ENCODE assay signal across 21 cellular contexts in the genomic region with DNA sequence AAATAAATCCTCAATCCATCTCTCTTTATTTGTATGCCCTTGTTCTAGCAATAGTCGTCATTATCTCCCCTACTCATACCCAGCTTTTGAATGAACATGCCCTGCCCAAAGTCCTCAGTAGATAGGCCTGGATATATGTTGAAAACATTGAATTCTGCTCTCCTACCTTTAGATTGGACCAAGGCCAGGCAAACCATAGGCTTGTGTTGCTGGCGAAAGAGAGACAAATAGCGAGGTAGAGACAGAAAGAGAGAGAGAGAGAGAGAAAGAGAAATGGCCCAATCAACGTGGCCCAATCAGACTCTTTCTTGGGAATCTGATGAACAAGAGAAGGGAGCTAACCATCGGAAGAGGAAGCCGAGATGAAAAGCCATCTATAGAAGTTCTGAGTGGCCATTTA. TPM values are rescaled to one million over a fixed set of nuclear protein-coding genes. Genes with fewer than 3 reads are reported as not detected.
DNase-seq lines count a peak whose midpoint lies in the region; ATAC-seq and TF ChIP-seq lines count a peak whose summit lies in the region.
"Had no signal": no experiment of that assay in that cellular context is flagged by ENCODE, and none has a peak within 500 bp of the region (broad histone marks: within the 10 kb centered on the region; RNA-seq: fewer than 3 reads in every experiment).

No MANE protein-coding gene starts in this region.

- no peak overlapping the region for H2AFZ ChIP-seq in hepatocyte
- no peak overlapping the region for H2AFZ ChIP-seq in osteoblast (ENCODE audit: low read length)
- H2AFZ ChIP-seq in OCI-LY7 (ENCODE audit: low read length): no peak overlapping the region

- TF ChIP-seq CTCF in natural killer cell (IDR thresholded peaks at IDR 0.05): no peak
- TF ChIP-seq CTCF in hepatocyte (IDR thresholded peaks at IDR 0.05; ENCODE audit: poor library complexity): no peak
- no peak for TF ChIP-seq CTCF in osteoblast (IDR thresholded peaks at IDR 0.05; ENCODE audit: extremely low read depth, low read depth, low read length)
- no peak for TF ChIP-seq CTCF in OCI-LY7 (conservative IDR thresholded peaks at IDR 0.05; ENCODE audit: low read length)

- POLR2A ChIA-PET in OCI-LY7 (lab: Charles Lee): interaction anchor here (1.2 to 1.5 kb wide), 2 partner anchors 17 to 343 kb away, joined by 3 read pairs; no protein-coding TSS in a partner anchor

- H3K27me3 Mint-ChIP-seq in natural killer cell (ENCODE audit: low read depth in 2 of 2): no peaks in the 10 kb centered on the region
- no peaks in the 10 kb centered on the region for H3K27me3 Mint-ChIP-seq in natural killer cell treated with Interleukin-12 subunit alpha and Interleukin-12 subunit beta and Interleukin-15 and Interleukin-18, amount 100 ng/mL, for 72 hours
- H3K27me3 Mint-ChIP-seq: IgD-negative memory B cell had no signal

- H3K79me2 ChIP-seq in hepatocyte (peaks cover 5% of the 10 kb centered on the region), osteoblast (ENCODE audit: insufficient read depth, low read length) (peaks cover 6% of the 10 kb centered on the region), OCI-LY7 (ENCODE audit: insufficient read depth, low read depth, low read length) (no peaks in the 10 kb centered on the region)

- ATAC-seq in natural killer cell: no peak
- ATAC-seq in natural killer cell treated with Interleukin-12 subunit alpha and Interleukin-12 subunit beta and Interleukin-15 and Interleukin-18, amount 100 ng/mL, for 72 hours: no peak
- ATAC-seq in GM19351 (IDR thresholded peaks at IDR 0.05; ENCODE audit: unreplicated experiment): no peak
- no peak for ATAC-seq in GM21526 (IDR thresholded peaks at IDR 0.05; ENCODE audit: low FRiP score, unreplicated experiment)
- ATAC-seq: GM12878, HCT116, Panc1 had no signal

- no peak overlapping the region for H3K4me3 Mint-ChIP-seq in natural killer cell
- H3K4me3 Mint-ChIP-seq in natural killer cell treated with Interleukin-12 subunit alpha and Interleukin-12 subunit beta and Interleukin-15 and Interleukin-18, amount 100 ng/mL, for 72 hours: no peak overlapping the region
- H3K4me3 Mint-ChIP-seq: CD14-positive monocyte, IgD-negative memory B cell had no signal

- H3K36me3 ChIP-seq in hepatocyte (replicated peaks; ENCODE audit: insufficient read depth, low read depth): no peaks in the 10 kb centered on the region
- peaks cover 86% of the 10 kb centered on the region for H3K36me3 ChIP-seq in osteoblast (ENCODE audit: insufficient read depth, low read length)
- H3K36me3 ChIP-seq in OCI-LY7 (ENCODE audit: insufficient read depth, low read length): peaks cover 4% of the 10 kb centered on the region

- H3K4me3 ChIP-seq in hepatocyte (no peak overlapping the region), osteoblast (ENCODE audit: insufficient read depth, low read length) (no peak overlapping the region), OCI-LY7 (ENCODE audit: low read depth, low read length, poor library complexity, severe bottlenecking) (no peak overlapping the region)
- H3K4me3 ChIP-seq: GM12878 had no signal

- H3K27ac Mint-ChIP-seq in natural killer cell: peak overlapping the region; percentile 2 to 32
- H3K27ac Mint-ChIP-seq in natural killer cell treated with Interleukin-12 subunit alpha and Interleukin-12 subunit beta and Interleukin-15 and Interleukin-18, amount 100 ng/mL, for 72 hours: no peak overlapping the region
- H3K27ac Mint-ChIP-seq: IgD-negative memory B cell had no signal

- intact Hi-C loops in natural killer cell (cut with micrococcal nuclease): no loop called here
- intact Hi-C loops in OCI-LY7 (cut with micrococcal nuclease; ENCODE audit: unreplicated experiment): no loop called here

- peaks cover 22 to 24% of the 10 kb centered on the region in 2 donors for H3K4me1 Mint-ChIP-seq in natural killer cell
- H3K4me1 Mint-ChIP-seq in natural killer cell treated with Interleukin-12 subunit alpha and Interleukin-12 subunit beta and Interleukin-15 and Interleukin-18, amount 100 ng/mL, for 72 hours (ENCODE audit: low read depth in 2 of 2): peaks cover 16% of the 10 kb centered on the region in 2 donors
- H3K4me1 Mint-ChIP-seq: CD14-positive monocyte, IgD-negative memory B cell had no signal

- CTCF ChIA-PET in OCI-LY7 (lab: Charles Lee; ENCODE audit: unreplicated experiment): no interaction called here

- H3K9me3 ChIP-seq in hepatocyte (ENCODE audit: low read depth): peaks cover 2% of the 10 kb centered on the region
- H3K9me3 ChIP-seq in osteoblast (ENCODE audit: low read depth, low read length): no peaks in the 10 kb centered on the region
- no peaks in the 10 kb centered on the region for H3K9me3 ChIP-seq in OCI-LY7 (ENCODE audit: low read length)

- H3K4me2 ChIP-seq in hepatocyte (peak overlapping the region; percentile 67), osteoblast (ENCODE audit: insufficient read depth, low read length) (no peak overlapping the region), OCI-LY7 (ENCODE audit: low read length) (no peak overlapping the region)

- no peaks in the 10 kb centered on the region for H3K9me3 Mint-ChIP-seq in natural killer cell
- H3K9me3 Mint-ChIP-seq in natural killer cell treated with Interleukin-12 subunit alpha and Interleukin-12 subunit beta and Interleukin-15 and Interleukin-18, amount 100 ng/mL, for 72 hours: no peaks in the 10 kb centered on the region

- peak overlapping the region; percentile 92 for H3K27ac ChIP-seq in hepatocyte
- H3K27ac ChIP-seq in osteoblast (ENCODE audit: low read depth, low read length): peak overlapping the region; percentile 26
- H3K27ac ChIP-seq in OCI-LY7 (ENCODE audit: low read depth, low read length, poor library complexity, severe bottlenecking): no peak overlapping the region

- no TSS peak for BruUV-seq in OCI-LY7 (replicated peaks; lab: Mats Ljungman, UMichigan)

- no peak for DNase-seq in natural killer cell
- DNase-seq in natural killer cell treated with Interleukin-12 subunit alpha and Interleukin-12 subunit beta and Interleukin-15 and Interleukin-18, amount 100 ng/mL, for 72 hours (ENCODE audit: low spot score): no peak
- no peak for DNase-seq in hepatocyte (ENCODE audit: low spot score)
- DNase-seq in osteoblast (ENCODE audit: insufficient read length, low spot score, missing footprints): no peak
- no peak for DNase-seq in stimulated activated CD4-positive, alpha-beta T cell treated with anti-CD3 and anti-CD28 coated beads, Interleukin-2, amount 100 ng/mL, for 24 hours
- DNase-seq in OCI-LY7 (ENCODE audit: low spot score): no peak
- DNase-seq: DMS79 treated with DMSO at 0.1 percent for 48 hours, NCI-H1105, NCI-H146, NCI-H2029, NCI-H226, NCI-H510A treated with DMSO at 0.1 percent for 48 hours, NCI-H748 treated with DMSO at 0.1 percent for 48 hours, SIG-M5 had no signal

- peaks cover 15% of the 10 kb centered on the region for H3K36me3 Mint-ChIP-seq in natural killer cell
- H3K36me3 Mint-ChIP-seq in natural killer cell treated with Interleukin-12 subunit alpha and Interleukin-12 subunit beta and Interleukin-15 and Interleukin-18, amount 100 ng/mL, for 72 hours: peaks cover 58% of the 10 kb centered on the region

- H4K20me1 ChIP-seq in hepatocyte (ENCODE audit: insufficient read depth, poor library complexity, severe bottlenecking) (no peaks in the 10 kb centered on the region), osteoblast (ENCODE audit: insufficient read depth, low read length) (no peaks in the 10 kb centered on the region), OCI-LY7 (ENCODE audit: insufficient read depth, low read length) (no peaks in the 10 kb centered on the region)

- H3K9me2 ChIP-seq in hepatocyte (replicated peaks; ENCODE audit: insufficient read depth) (no peaks in the 10 kb centered on the region), OCI-LY7 (ENCODE audit: insufficient read depth, low read length) (no peaks in the 10 kb centered on the region)

- over 99% methylated on average over 6 of the region's 6 CpGs for WGBS in hepatocyte (ENCODE audit: low lambda C conversion rate, missing lambda C conversion rate)

- H3K4me1 ChIP-seq in hepatocyte (ENCODE audit: insufficient read depth) (peaks cover 11% of the 10 kb centered on the region), osteoblast (ENCODE audit: insufficient read depth, low read length) (peaks cover 10% of the 10 kb centered on the region), OCI-LY7 (ENCODE audit: insufficient read depth, low read length, poor library complexity, severe bottlenecking) (no peaks in the 10 kb centered on the region)

- H3K27me3 ChIP-seq in hepatocyte (no peaks in the 10 kb centered on the region), osteoblast (ENCODE audit: insufficient read depth, low read length) (no peaks in the 10 kb centered on the region)

RNA-seq across cellular contexts. Expression of gene NEDD9, which starts 45.2 kb away (rescaled TPM):
- total RNA-seq in natural killer cell (100 to 1,000 TPM; 106 to 110 (median 107) TPM), hepatocyte (55.1 and 57.3 TPM in 2 replicates), osteoblast (23.0 and 32.9 TPM in 2 replicates), OCI-LY7 (2022) (37.4 and 41.6 TPM in 2 replicates)
- total RNA-seq in natural killer cell treated with Interleukin-12 subunit alpha and Interleukin-12 subunit beta and Interleukin-15 and Interleukin-18, amount 100 ng/mL, for 72 hours: 10 to 100 TPM; 59.9 to 81.3 TPM
- 59.3 and 67.1 TPM in 2 replicates for polyA plus RNA-seq in hepatocyte
- total RNA-seq in OCI-LY7 (2014; rRNA removed; shearing (Covaris generic)): 7.4 and 13.0 TPM in 2 replicates

Comparison
In these comparisons a context has a peak if more than half of its experiments do, and no peak if none do; other contexts are left out.
1. H3K27ac Mint-ChIP-seq: peak in natural killer cell (2 of 2); none in natural killer cell treated with Interleukin-12 subunit alpha and Interleukin-12 subunit beta and Interleukin-15 and Interleukin-18, amount 100 ng/mL, for 72 hours (0 of 2).